In the genomic region with DNA sequence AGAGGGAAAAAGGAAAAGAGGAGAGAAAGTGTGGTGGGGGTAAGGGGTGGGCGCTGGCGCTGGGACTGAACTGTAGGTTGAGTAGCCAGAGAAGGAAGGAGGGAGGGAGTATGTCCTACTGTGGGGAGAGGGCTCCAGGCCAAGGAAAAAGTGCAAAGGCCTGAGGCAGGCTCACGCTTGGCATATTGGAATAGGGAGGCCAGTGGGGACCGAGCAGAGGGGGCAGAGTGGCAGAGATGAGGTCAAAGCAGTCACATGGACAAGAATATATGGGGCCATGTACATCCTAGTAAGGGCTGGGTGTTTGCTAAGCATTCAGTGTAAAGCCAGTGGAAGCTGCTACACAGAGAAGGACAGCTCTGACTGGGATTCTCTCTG, we compare ENCODE assay signal across 11 cellular contexts. TPM values are rescaled to one million over a fixed set of nuclear protein-coding genes. Genes with fewer than 3 reads are reported as not detected.
DNase-seq lines count a peak whose midpoint lies in the region; ATAC-seq and TF ChIP-seq lines count a peak whose summit lies in the region.
"Had no signal": no experiment of that assay in that cellular context is flagged by ENCODE, and none has a peak within 500 bp of the region (broad histone marks: within the 10 kb centered on the region; RNA-seq: fewer than 3 reads in every experiment).

No MANE protein-coding gene starts in this region.

- H3K27me3 ChIP-seq in upper lobe of left lung: no peaks in the 10 kb centered on the region

- peak overlapping the region; percentile 95 for H3K27ac Mint-ChIP-seq in activated naive CD4-positive, alpha-beta T cell treated with anti-CD3 and anti-CD28 coated beads, Interleukin-2, amount 10 ng/mL, durations not matched to agents 7 days and 5 days
- H3K27ac Mint-ChIP-seq in brain (peak overlapping the region in 3 of 5 experiments; percentile 3 to 98 (median 42)), natural killer cell (peak overlapping the region; percentile 89 to 95)
- H3K27ac Mint-ChIP-seq: GM23338 had no signal

- no peaks in the 10 kb centered on the region for H3K9me3 ChIP-seq in upper lobe of left lung

- intact Hi-C loops in natural killer cell (cut with micrococcal nuclease): no loop called here

- TF ChIP-seq EP300 in upper lobe of left lung (IDR thresholded peaks at IDR 0.05): no peak

- WGBS in upper lobe of left lung, 2 donors: 83 to 96% methylated on average over 4 of the region's 4 CpGs

- peaks cover 0 to 18% (median 7%) of the 10 kb centered on the region in 4 donors for H3K36me3 ChIP-seq in upper lobe of left lung

- H3K27me3 Mint-ChIP-seq in activated naive CD4-positive, alpha-beta T cell treated with anti-CD3 and anti-CD28 coated beads, Interleukin-2, amount 10 ng/mL, durations not matched to agents 7 days and 5 days: no peaks in the 10 kb centered on the region
- H3K27me3 Mint-ChIP-seq in brain (no peaks in the 10 kb centered on the region), natural killer cell (ENCODE audit: low read depth in 2 of 2) (no peaks in the 10 kb centered on the region)

- no peak for DNase-seq in activated naive CD4-positive, alpha-beta T cell treated with anti-CD3 and anti-CD28 coated beads, Interleukin-2, amount 10 ng/mL, durations not matched to agents 7 days and 5 days
- no peak for DNase-seq in activated naive CD4-positive, alpha-beta T cell treated with anti-CD3 and anti-CD28 coated beads, Interleukin-2, amount 50 U/mL, for 16 hours
- DNase-seq in natural killer cell (no peak), upper lobe of left lung (no peak), NCI-H1105 treated with DMSO at 0.1 percent for 48 hours (lab: John Stamatoyannopoulos, UW) (no peak), anterior cingulate cortex (lab: John Stamatoyannopoulos, UW) (no peak)
- DNase-seq: IMR-90; stimulated activated CD8-positive, alpha-beta memory T cell treated with anti-CD3 and anti-CD28 coated beads, Interleukin-4, amount 100 ng/mL, for 48 hours had no signal

- H3K4me3 ChIP-seq in upper lobe of left lung: no peak overlapping the region
- H3K4me3 ChIP-seq: GM23338 had no signal

- H3K9me3 Mint-ChIP-seq in activated naive CD4-positive, alpha-beta T cell treated with anti-CD3 and anti-CD28 coated beads, Interleukin-2, amount 10 ng/mL, durations not matched to agents 7 days and 5 days: no peaks in the 10 kb centered on the region
- no peaks in the 10 kb centered on the region for H3K9me3 Mint-ChIP-seq in brain
- H3K9me3 Mint-ChIP-seq in natural killer cell: no peaks in the 10 kb centered on the region
- H3K9me3 Mint-ChIP-seq: GM23338 had no signal

- CTCF ChIA-PET in activated naive CD4-positive, alpha-beta T cell treated with anti-CD3 and anti-CD28 coated beads, Interleukin-2, amount 10 ng/mL, durations not matched to agents 7 days and 5 days (lab: Charles Lee): interaction anchor here (1.1 to 7.8 kb wide), 3 partner anchors 9 to 37 kb away, joined by 3 to 60 read pairs (median 25); no protein-coding TSS in a partner anchor

- TF ChIP-seq POLR2A in upper lobe of left lung (IDR thresholded peaks at IDR 0.05): no peak

- ATAC-seq in natural killer cell (no peak), upper lobe of left lung (ENCODE audit: low FRiP score in 2 of 2) (no peak), GM18502 (IDR thresholded peaks at IDR 0.05; ENCODE audit: poor library complexity, unreplicated experiment) (no peak)

- H3K36me3 Mint-ChIP-seq in activated naive CD4-positive, alpha-beta T cell treated with anti-CD3 and anti-CD28 coated beads, Interleukin-2, amount 10 ng/mL, durations not matched to agents 7 days and 5 days: peaks cover 66% of the 10 kb centered on the region
- peaks cover 46% of the 10 kb centered on the region for H3K36me3 Mint-ChIP-seq in brain
- no peaks in the 10 kb centered on the region for H3K36me3 Mint-ChIP-seq in natural killer cell

- TF ChIP-seq CTCF in brain (conservative IDR thresholded peaks at IDR 0.05) (no peak), natural killer cell (IDR thresholded peaks at IDR 0.05) (no peak), upper lobe of left lung (IDR thresholded peaks at IDR 0.05) (no peak)

- no peak overlapping the region for H3K4me3 Mint-ChIP-seq in activated naive CD4-positive, alpha-beta T cell treated with anti-CD3 and anti-CD28 coated beads, Interleukin-2, amount 10 ng/mL, durations not matched to agents 7 days and 5 days
- H3K4me3 Mint-ChIP-seq in brain (no peak overlapping the region), natural killer cell (peak overlapping the region; percentile 49)
- H3K4me3 Mint-ChIP-seq: GM23338 had no signal

- peaks cover 90 to 100% (median 96%) of the 10 kb centered on the region in 4 donors for H3K4me1 ChIP-seq in upper lobe of left lung

- H3K4me1 Mint-ChIP-seq in activated naive CD4-positive, alpha-beta T cell treated with anti-CD3 and anti-CD28 coated beads, Interleukin-2, amount 10 ng/mL, durations not matched to agents 7 days and 5 days: peaks cover 99% of the 10 kb centered on the region
- H3K4me1 Mint-ChIP-seq in brain: peaks cover 99% of the 10 kb centered on the region
- peaks cover 91 to 94% of the 10 kb centered on the region in 2 donors for H3K4me1 Mint-ChIP-seq in natural killer cell

- H3K27ac ChIP-seq in upper lobe of left lung: peak overlapping the region; percentile 10 to 88 (median 86)

RNA-seq across cellular contexts. Expression of a gene that starts 39.8 kb away (rescaled TPM):
- polyA plus RNA-seq in brain (ENCODE audit: insufficient read depth, low read depth, low replicate concordance): 25.9 TPM
- total RNA-seq in natural killer cell: 100 to 1,000 TPM in 2 of 3 donors, 10 to 100 TPM in 1; 77.4 to 172 (median 121) TPM
- 10 to 100 TPM; 35.8 to 62.5 (median 47.8) TPM for total RNA-seq in upper lobe of left lung

Comparison
In these comparisons a context has a peak if more than half of its experiments do, and no peak if none do; other contexts are left out.
1. H3K27ac Mint-ChIP-seq: peak in every context shown above with its lines; median percentile 95 in activated naive CD4-positive, alpha-beta T cell treated with anti-CD3 and anti-CD28 coated beads, Interleukin-2, amount 10 ng/mL, durations not matched to agents 7 days and 5 days; 92 in natural killer cell; 42 in brain.